ENCODE assay signal across 1 cellular context in genomic region chr19:5074830-5075394, GRCh38.
TF ChIP-seq lines count a peak whose summit lies in the region.

No MANE protein-coding gene starts in this region.

TF ChIP-seq in H1, 55 proteins besides CTCF, POLR2A, EP300 and RAD21:
- TF ChIP-seq ATF2 (IDR thresholded peaks at IDR 0.05; ENCODE audit: low read length) (no peak), BACH1 (IDR thresholded peaks at IDR 0.05; ENCODE audit: low read length) (no peak), CTBP2 (IDR thresholded peaks at IDR 0.05; ENCODE audit: borderline replicate concordance, insufficient read depth, insufficient read length, low read length) (no peak), TAF7 (optimal IDR thresholded peaks at IDR 0.05; ENCODE audit: borderline replicate concordance, low read depth, low read length) (no peak), SUZ12 (IDR thresholded peaks at IDR 0.05; ENCODE audit: low read length) (no peak), TEAD4 (IDR thresholded peaks at IDR 0.05; ENCODE audit: low read depth, low read length) (no peak), BCL11A (IDR thresholded peaks at IDR 0.05; ENCODE audit: low read depth in 2 of 2, low read length in 2 of 2) (no peak), CBX8 (IDR thresholded peaks at IDR 0.05; ENCODE audit: borderline replicate concordance, low read depth, low read length) (no peak), RBBP5 (IDR thresholded peaks at IDR 0.05; ENCODE audit: borderline replicate concordance, low read depth, low read length) (no peak), SIX5 (IDR thresholded peaks at IDR 0.05; ENCODE audit: low read depth, low read length) (no peak), SP4 (IDR thresholded peaks at IDR 0.05; ENCODE audit: low read length) (no peak), E2F6 (IDR thresholded peaks at IDR 0.05) (no peak), KDM4A (IDR thresholded peaks at IDR 0.05; ENCODE audit: low read depth, low read length, severe bottlenecking) (no peak), CREB1 (IDR thresholded peaks at IDR 0.05) (no peak), POLR2AphosphoS5 (IDR thresholded peaks at IDR 0.05; ENCODE audit: low read depth, low read length) (no peak), RNF2 (IDR thresholded peaks at IDR 0.05; ENCODE audit: borderline replicate concordance, low read depth, low read length, missing control alignments, poor library complexity, severe bottlenecking) (no peak), RFX5 (IDR thresholded peaks at IDR 0.05; ENCODE audit: borderline replicate concordance, low read depth, low read length) (no peak), TAF1 (IDR thresholded peaks at IDR 0.05; ENCODE audit: low read depth, low read length) (no peak), ZNF274 (IDR thresholded peaks at IDR 0.05; ENCODE audit: borderline replicate concordance, extremely low read depth, low read length) (no peak)
